8 cellular contexts compared by ENCODE assay signal in the genomic region with DNA sequence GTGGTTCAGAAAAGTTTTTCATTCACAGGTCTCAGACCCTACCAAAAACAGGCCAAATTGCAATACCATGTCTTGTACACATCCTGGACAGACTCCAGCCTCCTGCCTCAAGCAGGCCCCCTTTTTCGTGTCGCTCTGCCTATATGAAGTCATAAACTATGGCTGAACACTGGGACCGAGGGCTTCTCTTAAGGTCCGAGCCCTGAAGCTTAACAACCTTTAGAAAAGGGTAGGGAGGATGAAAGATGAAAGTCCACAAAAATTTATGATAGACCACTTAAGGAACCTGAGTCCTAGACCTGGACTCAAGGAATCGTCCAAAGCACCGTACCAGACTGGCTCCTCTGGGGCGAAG. TPM values are rescaled to one million over a fixed set of nuclear protein-coding genes. Genes with fewer than 3 reads are reported as not detected.
A peak's percentile ranks its signal among the peaks of the same experiment; 100 is the strongest.
DNase-seq lines count a peak whose midpoint lies in the region; ATAC-seq, FAIRE-seq and TF ChIP-seq lines count a peak whose summit lies in the region.

No MANE protein-coding gene starts in this region.

- TF ChIP-seq EP300 in A549 (IDR thresholded peaks at IDR 0.05) = no peak

- H3K4me3 Mint-ChIP-seq in type B pancreatic cell = peak overlapping the region; percentile 97

- H3K79me2 ChIP-seq in OCI-LY3 (ENCODE audit: low read length) = peaks cover 65% of the 10 kb centered on the region

- POLR2A ChIA-PET in A549 (lab: Yijun Ruan, JAX) = interaction anchor here (0.6 to 1.5 kb wide), 2 partner anchors 11 to 36 kb away, joined by 4 to 5 read pairs; no protein-coding TSS in a partner anchor

- TF ChIP-seq RAD21 in A549 (conservative IDR thresholded peaks at IDR 0.05 in 1 of 2, IDR thresholded peaks at IDR 0.05 in 1 of 2) = no peak

- H3K4me1 Mint-ChIP-seq in type B pancreatic cell (ENCODE audit: unreplicated experiment) = peaks cover 42% of the 10 kb centered on the region

- 0 out of 2 replicates have a peak overlapping the region, but pooled peaks have one; percentile 35 for H2AFZ ChIP-seq in OCI-LY3 (ENCODE audit: low read depth, low read length)

- H3K9ac ChIP-seq in OCI-LY3 (ENCODE audit: low read length) = peak overlapping the region; percentile 95

- H3K9me3 Mint-ChIP-seq in type B pancreatic cell = no peaks in the 10 kb centered on the region

- no peaks in the 10 kb centered on the region for H3K27me3 ChIP-seq in OCI-LY3 (ENCODE audit: low read depth, low read length)
- H3K27me3 ChIP-seq in lung (ENCODE audit: control insufficient read depth, insufficient read depth) = no peaks in the 10 kb centered on the region

- no peaks in the 10 kb centered on the region for H3K27me3 Mint-ChIP-seq in type B pancreatic cell

- no peaks in the 10 kb centered on the region for H3K36me3 Mint-ChIP-seq in type B pancreatic cell

- H3K27ac ChIP-seq in A549 (peak overlapping the region; percentile 95 to 99), OCI-LY3 (ENCODE audit: low read length) (peak overlapping the region; percentile 80), lung (ENCODE audit: low read depth in 1 of 2, low read length in 1 of 2) (peak overlapping the region; percentile 91 to 100)

- CTCF ChIA-PET in A549 (lab: Yijun Ruan, JAX) = interaction anchor here (0.5 to 1.6 kb wide), 3 partner anchors 13 to 610 kb away, joined by 3 to 5 read pairs (median 3); no protein-coding TSS in a partner anchor

- WGBS in A549 (ENCODE audit: missing lambda C conversion rate) = 5% methylated on average over 7 of the region's 7 CpGs
- WGBS in lung, 2 donors = 4 to 5% methylated on average over 7 of the region's 7 CpGs

- peak; percentile 47 to 61 for DNase-seq in A549 (ENCODE audit: low read depth in 1 of 2, low spot score in 1 of 2)
- peak; percentile 65 for DNase-seq in choroid plexus epithelial cell (ENCODE audit: low read depth)
- DNase-seq in lung (ENCODE audit: low spot score) = no peak
- DNase-seq in type B pancreatic cell (ENCODE audit: extremely low spot score, unreplicated experiment) = no peak
- no peak for DNase-seq in iPS-NIHi11 (ENCODE audit: low spot score)

- no peaks in the 10 kb centered on the region for H3K9me3 ChIP-seq in A549
- H3K9me3 ChIP-seq in OCI-LY3 (ENCODE audit: insufficient read depth, low read length) = no peaks in the 10 kb centered on the region
- no peaks in the 10 kb centered on the region for H3K9me3 ChIP-seq in lung (ENCODE audit: control insufficient read depth in 2 of 2, insufficient read depth in 1 of 2, low read length in 1 of 2)

- no peak for TF ChIP-seq POLR2A in A549 (IDR thresholded peaks at IDR 0.05; ENCODE audit: low read length)

- TF ChIP-seq CTCF in A549 (IDR thresholded peaks at IDR 0.05) = no peak
- TF ChIP-seq CTCF in OCI-LY3 (IDR thresholded peaks at IDR 0.05; ENCODE audit: low read depth, low read length) = no peak
- no peak for TF ChIP-seq CTCF in choroid plexus epithelial cell (conservative IDR thresholded peaks at IDR 0.05; ENCODE audit: low read depth, low read length)
- TF ChIP-seq CTCF in lung (IDR thresholded peaks at IDR 0.05; ENCODE audit: control extremely low read depth, extremely low read depth) = no peak
- no peak for TF ChIP-seq CTCF in type B pancreatic cell (conservative IDR thresholded peaks at IDR 0.05)

- H3K4me1 ChIP-seq in A549 (peaks cover 16% of the 10 kb centered on the region; the same call in 2 of the 3 replicates), OCI-LY3 (ENCODE audit: low read length) (peaks cover 21% of the 10 kb centered on the region), lung (ENCODE audit: control insufficient read depth in 2 of 2, insufficient read depth in 2 of 2, low read length in 2 of 2) (peaks cover 8 to 18% of the 10 kb centered on the region in 2 donors)

- H3K4me2 ChIP-seq in A549 (peak overlapping the region; percentile 71), OCI-LY3 (ENCODE audit: low read length) (peak overlapping the region; percentile 94)

- peaks cover 25% of the 10 kb centered on the region for H4K20me1 ChIP-seq in OCI-LY3 (ENCODE audit: insufficient read depth, low read length)

- H3K27ac Mint-ChIP-seq in type B pancreatic cell = peak overlapping the region; percentile 99

- FAIRE-seq in A549 (lab: Jason Lieb, UNC) = no peak

- peak overlapping the region; percentile 90 for H3K4me3 ChIP-seq in A549
- H3K4me3 ChIP-seq in GM08714 (ENCODE audit: low read length) = peak overlapping the region; percentile 71
- peak overlapping the region; percentile 94 for H3K4me3 ChIP-seq in OCI-LY3 (ENCODE audit: low read length)
- H3K4me3 ChIP-seq in choroid plexus epithelial cell (ENCODE audit: low read depth, low read length) = peak overlapping the region; percentile 87
- H3K4me3 ChIP-seq in lung = peak overlapping the region; percentile 95

- peaks cover 12% of the 10 kb centered on the region for H3K36me3 ChIP-seq in OCI-LY3 (replicated peaks; ENCODE audit: low read depth, low read length)
- H3K36me3 ChIP-seq in lung (ENCODE audit: control insufficient read depth in 2 of 2, insufficient read depth in 2 of 2, low read length in 2 of 2) = no peaks in the 10 kb centered on the region

- peak; percentile 40 to 66 for ATAC-seq in A549
- peak; percentile 14 for ATAC-seq in HG02759 (IDR thresholded peaks at IDR 0.05; ENCODE audit: unreplicated experiment)
- no peak for ATAC-seq in lung (ENCODE audit: insufficient read depth, low FRiP score)

TF ChIP-seq in A549, 52 proteins besides CTCF, POLR2A, EP300 and RAD21:
- TF ChIP-seq CEBPB (IDR thresholded peaks at IDR 0.05) (no peak), HOXB5 (CRISPR knock-in tag; IDR thresholded peaks at IDR 0.05) (no peak), KDM5A (IDR thresholded peaks at IDR 0.05) (no peak), CBX2 (IDR thresholded peaks at IDR 0.05; ENCODE audit: borderline replicate concordance, low read depth) (no peak), USF2 (IDR thresholded peaks at IDR 0.05) (no peak), HDAC2 (IDR thresholded peaks at IDR 0.05) (no peak), RFX5 (IDR thresholded peaks at IDR 0.05) (no peak), PHF8 (IDR thresholded peaks at IDR 0.05; ENCODE audit: borderline replicate concordance, low read depth) (no peak), CHD4 (IDR thresholded peaks at IDR 0.05; ENCODE audit: borderline replicate concordance) (no peak)

RNA-seq across cellular contexts. Expression of gene FBXW4, which starts 1.3 kb away (rescaled TPM):
- polyA plus RNA-seq in A549 (2011; rRNA removed) = 37.5 and 41.1 TPM in 2 replicates
- 24.4 and 28.5 TPM in 2 replicates for polyA plus RNA-seq in A549 (2012; cell fraction: cytosol; rRNA removed)
- 39.2 and 39.9 TPM in 2 replicates for polyA plus RNA-seq in A549 (2012; cell fraction: nucleus; rRNA removed)
- polyA plus RNA-seq in A549 (2017; fragmentation: RNase III; extraction: RNeasy Plus Mini Kit Qiagen cat#74134 plus additional on column Dnase treatment) = 16.9 to 28.2 TPM (median 24.0 TPM) in 3 replicates
- polyA minus RNA-seq in A549 (2011; rRNA and poly(A)+ RNA removed) = 99.6 and 124 TPM in 2 replicates
- 10 to 100 TPM; 60.9 to 65.6 TPM for total RNA-seq in lung
- 10 to 100 TPM; 28.0 to 48.0 TPM for polyA plus RNA-seq in lung
- 39.0 and 43.7 TPM in 2 replicates for total RNA-seq in type B pancreatic cell (ENCODE audit: low replicate concordance)

Comparison
In these comparisons a context has a peak if more than half of its experiments do, and no peak if none do; other contexts are left out.
1. DNase-seq: peak in A549 (2 of 2) and choroid plexus epithelial cell (single experiment); none in lung (single experiment), type B pancreatic cell (single experiment) and iPS-NIHi11 (single experiment).
2. Peak in every context shown above with its lines, with median percentiles within 50 percentile points of each other: H3K27ac ChIP-seq and H3K4me3 ChIP-seq.